1 cellular context compared by ENCODE assay signal in the genomic region with DNA sequence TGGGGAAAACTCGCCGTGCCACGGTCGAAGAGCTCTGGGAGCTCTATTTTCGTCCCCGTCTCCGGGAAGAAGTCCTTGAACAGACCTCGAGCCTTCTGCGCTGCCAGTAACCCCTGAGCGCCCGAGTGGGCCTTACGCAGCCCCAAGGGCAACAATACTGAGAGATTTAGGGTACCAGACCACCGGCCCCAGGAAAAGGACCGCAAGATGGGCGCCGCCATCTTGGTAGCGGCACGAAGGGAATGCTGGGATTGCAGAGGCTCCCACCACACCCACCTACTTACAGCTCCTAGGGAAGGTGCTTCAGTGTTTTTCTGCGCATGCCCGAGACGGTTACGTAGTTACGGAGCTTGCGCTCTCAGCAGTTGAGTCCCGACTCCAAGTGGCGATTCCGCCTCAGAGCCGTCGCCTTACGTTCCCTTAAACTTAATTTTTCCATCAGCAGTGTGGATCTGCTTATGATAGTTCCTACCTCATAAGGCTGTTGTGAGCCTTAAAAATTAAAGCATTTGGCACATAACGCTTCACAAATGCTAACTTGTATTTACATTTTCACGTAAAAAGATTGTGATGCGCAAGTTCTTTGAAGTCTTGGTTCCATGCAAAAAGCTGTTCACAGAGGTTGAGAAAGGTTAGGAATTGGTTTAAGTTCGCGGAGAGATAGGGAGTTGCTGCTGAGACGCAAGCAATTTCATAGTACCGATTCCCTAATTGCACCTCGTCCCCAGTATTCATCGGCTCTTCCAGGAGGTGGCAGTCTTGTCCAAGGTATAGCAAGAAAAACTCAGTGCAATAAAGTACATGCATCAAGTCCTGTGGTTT.
TF ChIP-seq lines count a peak whose summit lies in the region.

A gene (minus strand): TSS at position 244 of the 822 bp plus-strand sequence. CDS start 23 bp downstream, at position 221.

TF ChIP-seq in HCT116, 20 proteins besides CTCF, POLR2A, EP300 and RAD21 (continued from another document):
- TF ChIP-seq, protein P1, sequence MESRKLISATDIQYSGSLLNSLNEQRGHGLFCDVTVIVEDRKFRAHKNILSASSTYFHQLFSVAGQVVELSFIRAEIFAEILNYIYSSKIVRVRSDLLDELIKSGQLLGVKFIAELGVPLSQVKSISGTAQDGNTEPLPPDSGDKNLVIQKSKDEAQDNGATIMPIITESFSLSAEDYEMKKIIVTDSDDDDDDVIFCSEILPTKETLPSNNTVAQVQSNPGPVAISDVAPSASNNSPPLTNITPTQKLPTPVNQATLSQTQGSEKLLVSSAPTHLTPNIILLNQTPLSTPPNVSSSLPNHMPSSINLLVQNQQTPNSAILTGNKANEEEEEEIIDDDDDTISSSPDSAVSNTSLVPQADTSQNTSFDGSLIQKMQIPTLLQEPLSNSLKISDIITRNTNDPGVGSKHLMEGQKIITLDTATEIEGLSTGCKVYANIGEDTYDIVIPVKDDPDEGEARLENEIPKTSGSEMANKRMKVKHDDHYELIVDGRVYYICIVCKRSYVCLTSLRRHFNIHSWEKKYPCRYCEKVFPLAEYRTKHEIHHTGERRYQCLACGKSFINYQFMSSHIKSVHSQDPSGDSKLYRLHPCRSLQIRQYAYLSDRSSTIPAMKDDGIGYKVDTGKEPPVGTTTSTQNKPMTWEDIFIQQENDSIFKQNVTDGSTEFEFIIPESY (IDR thresholded peaks at IDR 0.05; ENCODE audit: extremely low read depth, insufficient replicate concordance, low read length) = no peak
- TF ChIP-seq EZH2 (IDR thresholded peaks at IDR 0.05) (no peak), EGR1 (IDR thresholded peaks at IDR 0.05; ENCODE audit: low read depth) (0 out of 2 replicates have a peak, but pooled peaks have one; percentile 7), TCF7L2 (IDR thresholded peaks at IDR 0.05; ENCODE audit: borderline replicate concordance, extremely low read depth, insufficient read depth, insufficient read length) (no peak), SIN3A (IDR thresholded peaks at IDR 0.05; ENCODE audit: low read depth) (peak; percentile 27; the same call in 1 of the 2 replicates), YY1 (IDR thresholded peaks at IDR 0.05; ENCODE audit: extremely low read depth, insufficient replicate concordance, low read depth, low read length) (peak; percentile 98)
- TF ChIP-seq, protein P2, sequence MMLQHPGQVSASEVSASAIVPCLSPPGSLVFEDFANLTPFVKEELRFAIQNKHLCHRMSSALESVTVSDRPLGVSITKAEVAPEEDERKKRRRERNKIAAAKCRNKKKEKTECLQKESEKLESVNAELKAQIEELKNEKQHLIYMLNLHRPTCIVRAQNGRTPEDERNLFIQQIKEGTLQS (IDR thresholded peaks at IDR 0.05) = no peak
- TF ChIP-seq, protein P3, sequence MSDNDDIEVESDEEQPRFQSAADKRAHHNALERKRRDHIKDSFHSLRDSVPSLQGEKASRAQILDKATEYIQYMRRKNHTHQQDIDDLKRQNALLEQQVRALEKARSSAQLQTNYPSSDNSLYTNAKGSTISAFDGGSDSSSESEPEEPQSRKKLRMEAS (IDR thresholded peaks at IDR 0.05) = no peak
